Comparison of ENCODE assay signal across 27 cellular contexts in the genomic region with DNA sequence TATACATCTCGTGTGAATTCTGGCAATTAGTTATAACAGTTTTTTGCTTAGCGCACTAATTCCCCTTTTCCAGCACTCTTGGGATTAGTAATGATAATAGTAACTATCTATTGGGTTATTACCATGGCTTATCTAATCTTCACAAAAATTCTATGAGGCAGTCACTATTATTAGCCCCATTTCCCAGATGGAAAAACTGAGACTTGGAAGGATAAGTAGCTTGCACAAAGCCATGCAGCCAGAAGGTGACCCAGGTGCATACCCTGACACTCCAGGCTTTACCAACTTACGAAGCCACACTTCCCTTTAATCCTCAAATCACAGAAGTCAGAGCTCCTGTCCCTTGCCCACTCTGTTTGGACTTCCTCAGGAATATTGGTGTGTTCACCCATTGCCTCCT.
"Had no signal": no experiment of that assay in that cellular context is flagged by ENCODE, and none has a peak within 500 bp of the region (broad histone marks: within the 10 kb centered on the region; RNA-seq: fewer than 3 reads in every experiment).

No MANE protein-coding gene starts in this region.

- H3K27me3 ChIP-seq: colonic mucosa, esophagus muscularis mucosa, esophagus squamous epithelium, gastrocnemius medialis, gastroesophageal sphincter, heart left ventricle, heart right ventricle had no signal

- ATAC-seq: effector memory CD8-positive, alpha-beta T cell; esophagus mucosa; foreskin keratinocyte; gastrocnemius medialis; gastroesophageal sphincter; heart left ventricle; heart right ventricle had no signal

- DNase-seq: colonic mucosa; cortex of kidney; dermis blood vessel endothelial cell; effector CD4-positive, alpha-beta T cell; effector CD8-positive, alpha-beta T cell; effector memory CD4-positive, alpha-beta T cell; effector memory CD8-positive, alpha-beta T cell; endodermal cell; erythroblast; esophagus squamous epithelium; foreskin fibroblast; foreskin keratinocyte; foreskin melanocyte; gastrocnemius medialis; glutamatergic neuron; head of caudate nucleus; heart left ventricle; heart right ventricle had no signal

- H3K4me3 ChIP-seq: colonic mucosa, coronary artery, esophagus muscularis mucosa, esophagus squamous epithelium, gastrocnemius medialis, gastroesophageal sphincter, heart left ventricle, heart right ventricle had no signal

- H3K36me3 ChIP-seq: colonic mucosa, esophagus muscularis mucosa, esophagus squamous epithelium, gastrocnemius medialis, gastroesophageal sphincter, heart left ventricle, heart right ventricle had no signal

- H3K9me3 ChIP-seq: colonic mucosa, esophagus muscularis mucosa, esophagus squamous epithelium, gastrocnemius medialis, gastroesophageal sphincter, heart left ventricle, heart right ventricle had no signal

- H3K4me1 ChIP-seq: colonic mucosa, esophagus muscularis mucosa, esophagus squamous epithelium, foreskin keratinocyte, gastrocnemius medialis, gastroesophageal sphincter, heart left ventricle, heart right ventricle had no signal

- H3K27ac ChIP-seq: colonic mucosa, coronary artery, epithelial cell of prostate, esophagus muscularis mucosa, esophagus squamous epithelium, foreskin keratinocyte, gastrocnemius medialis, gastroesophageal sphincter, heart left ventricle, heart right ventricle had no signal

- FAIRE-seq: colon, endometrium, endothelial cell of umbilical vein, frontal cortex had no signal
